14 cellular contexts compared by ENCODE assay signal in the genomic region with DNA sequence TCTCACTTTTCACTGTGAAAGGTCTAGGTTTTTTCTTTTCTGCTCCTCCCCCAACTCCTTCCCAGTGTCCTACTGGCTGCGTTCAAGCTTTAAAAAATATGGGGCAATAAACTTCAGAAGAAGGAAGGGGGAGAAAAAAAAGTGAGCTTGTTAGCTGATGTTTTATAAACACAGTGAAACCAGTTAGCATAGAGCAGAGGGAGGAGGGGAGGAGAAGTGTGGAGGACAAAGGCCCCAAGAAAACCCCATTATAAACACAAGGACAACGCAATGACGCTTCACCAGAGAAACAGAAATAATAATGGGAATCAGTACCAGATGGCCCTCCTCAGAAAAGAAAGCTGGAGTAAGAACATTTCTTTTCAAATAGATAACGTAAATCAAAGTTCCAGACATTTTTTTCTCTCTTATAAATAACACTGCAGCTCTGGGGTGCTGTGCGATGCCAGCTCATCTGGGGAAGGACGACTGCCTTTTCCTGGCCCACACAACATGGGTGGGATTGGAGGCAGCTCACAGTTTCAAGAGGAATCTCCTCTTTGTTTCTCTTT.
DNase-seq lines count a peak whose midpoint lies in the region; ATAC-seq and TF ChIP-seq lines count a peak whose summit lies in the region.
"Had no signal": no experiment of that assay in that cellular context is flagged by ENCODE, and none has a peak within 500 bp of the region (broad histone marks: within the 10 kb centered on the region; RNA-seq: fewer than 3 reads in every experiment).

No MANE protein-coding gene starts in this region.

- H3K4me1 Mint-ChIP-seq in endodermal cell (peaks cover 10% of the 10 kb centered on the region), progenitor cell of endocrine pancreas (ENCODE audit: low read depth) (no peaks in the 10 kb centered on the region)
- no peaks in the 10 kb centered on the region for H3K4me1 Mint-ChIP-seq in activated CD8-positive, alpha-beta T cell treated with anti-CD3 and anti-CD28 coated beads for 36 hours (ENCODE audit: low read depth)

- H3K27ac ChIP-seq in Peyer's patch = peak overlapping the region; percentile 20 to 84 (median 40)
- H3K27ac ChIP-seq in endodermal cell (ENCODE audit: low read depth, low read length) = peak overlapping the region; percentile 74
- peak overlapping the region; percentile 41 for H3K27ac ChIP-seq in mesodermal cell (ENCODE audit: low read depth, low read length, severe bottlenecking)
- peak overlapping the region in 2 of 3 donors; percentile 47 to 64 for H3K27ac ChIP-seq in thyroid gland

- H3K36me3 Mint-ChIP-seq in endodermal cell (ENCODE audit: low read depth) (peaks cover 24% of the 10 kb centered on the region), progenitor cell of endocrine pancreas (ENCODE audit: insufficient read depth) (peaks cover 14% of the 10 kb centered on the region)
- H3K36me3 Mint-ChIP-seq in activated CD8-positive, alpha-beta T cell treated with anti-CD3 and anti-CD28 coated beads for 36 hours (ENCODE audit: low read depth) = no peaks in the 10 kb centered on the region

- TF ChIP-seq POLR2A in Peyer's patch (IDR thresholded peaks at IDR 0.05) = no peak
- no peak for TF ChIP-seq POLR2A in thyroid gland (IDR thresholded peaks at IDR 0.05)

- ATAC-seq in activated CD8-positive, alpha-beta T cell treated with anti-CD3 and anti-CD28 coated beads for 36 hours = no peak
- no peak for ATAC-seq in GM19397 (IDR thresholded peaks at IDR 0.05; ENCODE audit: unreplicated experiment)
- ATAC-seq: esophagus mucosa had no signal

- H3K4me3 ChIP-seq in Peyer's patch (no peak overlapping the region), endodermal cell (ENCODE audit: low read length) (no peak overlapping the region), mesodermal cell (ENCODE audit: extremely low read depth, insufficient read depth, low read length, poor library complexity, severe bottlenecking) (no peak overlapping the region), thyroid gland (replicated peaks in 1 of 3) (no peak overlapping the region)

- CTCF ChIA-PET in activated CD8-positive, alpha-beta T cell treated with anti-CD3 and anti-CD28 coated beads for 36 hours (lab: Charles Lee) = interaction anchor here (1.6 to 4.3 kb wide), 2 partner anchors 11 to 165 kb away, joined by 3 to 19 read pairs; no protein-coding TSS in a partner anchor

- H3K4me1 ChIP-seq in Peyer's patch (peaks cover 0 to 35% (median 0%) of the 10 kb centered on the region in 4 donors), endodermal cell (ENCODE audit: control insufficient read depth, insufficient read depth, low read length) (peaks cover 5% of the 10 kb centered on the region), mesodermal cell (ENCODE audit: control insufficient read depth, insufficient read depth, low read length, poor library complexity, severe bottlenecking) (peaks cover 5% of the 10 kb centered on the region), thyroid gland (peaks cover 17 to 60% of the 10 kb centered on the region in 2 donors)

- intact Hi-C loops in thyroid gland (cut with DNase I) = no loop called here
- intact Hi-C loops in activated CD8-positive, alpha-beta T cell treated with anti-CD3 and anti-CD28 coated beads for 36 hours (cut with micrococcal nuclease) = no loop called here

- H3K9me3 Mint-ChIP-seq in endodermal cell = no peaks in the 10 kb centered on the region
- no peaks in the 10 kb centered on the region for H3K9me3 Mint-ChIP-seq in activated CD8-positive, alpha-beta T cell treated with anti-CD3 and anti-CD28 coated beads for 36 hours
- H3K9me3 Mint-ChIP-seq in progenitor cell of endocrine pancreas (ENCODE audit: low read depth) = no peaks in the 10 kb centered on the region
- H3K9me3 Mint-ChIP-seq: CD4-positive, alpha-beta T cell had no signal

- POLR2A ChIA-PET in activated CD8-positive, alpha-beta T cell treated with anti-CD3 and anti-CD28 coated beads for 36 hours (lab: Charles Lee) = no interaction called here

- H3K36me3 ChIP-seq in Peyer's patch (no peaks in the 10 kb centered on the region), endodermal cell (ENCODE audit: control insufficient read depth, insufficient read depth, low read length) (peaks cover 6% of the 10 kb centered on the region), mesodermal cell (ENCODE audit: control insufficient read depth, insufficient read depth, low read length) (peaks cover 4% of the 10 kb centered on the region), thyroid gland (no peaks in the 10 kb centered on the region)

- H3K4me3 Mint-ChIP-seq in endodermal cell = no peak overlapping the region
- H3K4me3 Mint-ChIP-seq in activated CD8-positive, alpha-beta T cell treated with anti-CD3 and anti-CD28 coated beads for 36 hours = no peak overlapping the region
- H3K4me3 Mint-ChIP-seq in progenitor cell of endocrine pancreas (ENCODE audit: low read depth) = no peak overlapping the region
- H3K4me3 Mint-ChIP-seq: CD4-positive, alpha-beta T cell had no signal

- no peak overlapping the region for H3K9ac ChIP-seq in endodermal cell (ENCODE audit: extremely low read depth, low read length, poor library complexity, severe bottlenecking)

- no peaks in the 10 kb centered on the region for H3K27me3 Mint-ChIP-seq in endodermal cell (ENCODE audit: insufficient read depth)
- no peaks in the 10 kb centered on the region for H3K27me3 Mint-ChIP-seq in activated CD8-positive, alpha-beta T cell treated with anti-CD3 and anti-CD28 coated beads for 36 hours
- no peaks in the 10 kb centered on the region for H3K27me3 Mint-ChIP-seq in progenitor cell of endocrine pancreas

- TF ChIP-seq CTCF in Peyer's patch (IDR thresholded peaks at IDR 0.05) = no peak
- no peak for TF ChIP-seq CTCF in endodermal cell (conservative IDR thresholded peaks at IDR 0.05)
- TF ChIP-seq CTCF in thyroid gland (IDR thresholded peaks at IDR 0.05) = no peak
- no peak for TF ChIP-seq CTCF in activated CD8-positive, alpha-beta T cell treated with anti-CD3 and anti-CD28 coated beads for 36 hours (IDR thresholded peaks at IDR 0.05)
- TF ChIP-seq CTCF in progenitor cell of endocrine pancreas (IDR thresholded peaks at IDR 0.05; ENCODE audit: unreplicated experiment) = no peak

- no peak overlapping the region for H3K27ac Mint-ChIP-seq in endodermal cell
- no peak overlapping the region for H3K27ac Mint-ChIP-seq in activated CD8-positive, alpha-beta T cell treated with anti-CD3 and anti-CD28 coated beads for 36 hours
- H3K27ac Mint-ChIP-seq in progenitor cell of endocrine pancreas = no peak overlapping the region
- H3K27ac Mint-ChIP-seq: CD4-positive, alpha-beta T cell had no signal

- H3K9me3 ChIP-seq in Peyer's patch = no peaks in the 10 kb centered on the region
- H3K9me3 ChIP-seq in endodermal cell (ENCODE audit: control insufficient read depth, low read length) = no peaks in the 10 kb centered on the region
- H3K9me3 ChIP-seq in mesodermal cell (ENCODE audit: control insufficient read depth, low read length) = no peaks in the 10 kb centered on the region
- no peaks in the 10 kb centered on the region for H3K9me3 ChIP-seq in thyroid gland

- H3K27me3 ChIP-seq in Peyer's patch = no peaks in the 10 kb centered on the region
- H3K27me3 ChIP-seq in endodermal cell (ENCODE audit: control insufficient read depth, insufficient read depth, low read length, poor library complexity, severe bottlenecking) = no peaks in the 10 kb centered on the region
- no peaks in the 10 kb centered on the region for H3K27me3 ChIP-seq in thyroid gland

- DNase-seq in Peyer's patch (no peak), endodermal cell (no peak), thyroid gland (no peak), progenitor cell of endocrine pancreas (ENCODE audit: low spot score, unreplicated experiment) (no peak), superior temporal gyrus (ENCODE audit: extremely low spot score) (no peak)
- no peak for DNase-seq in activated CD8-positive, alpha-beta T cell treated with anti-CD3 and anti-CD28 coated beads for 36 hours
- DNase-seq: activated naive CD4-positive, alpha-beta T cell treated with anti-CD3 and anti-CD28 coated beads, Interleukin-2, amount 50 U/mL, for 16 hours; CD4-positive, alpha-beta T cell; NCI-H1105 treated with DMSO at 0.1 percent for 48 hours; NCI-H345; stimulated activated CD4-positive, alpha-beta T cell treated with anti-CD3 and anti-CD28 coated beads, Interleukin-2, amount 100 ng/mL, for 48 hours had no signal

- WGBS in endodermal cell (ENCODE audit: insufficient coverage in 1 of 2, insufficient read length in 1 of 2), 2 experiments = 83 to 90% methylated on average over 4 to 6 of the region's 6 CpGs
- 80 to 91% methylated on average over 3 to 4 of the region's 6 CpGs for WGBS in mesodermal cell (ENCODE audit: insufficient coverage in 2 of 2), 2 experiments
- 58% methylated on average over 6 of the region's 6 CpGs for WGBS in thyroid gland, 2 donors
